Comparison of ENCODE assay signal across 17 cellular contexts in the genomic region with DNA sequence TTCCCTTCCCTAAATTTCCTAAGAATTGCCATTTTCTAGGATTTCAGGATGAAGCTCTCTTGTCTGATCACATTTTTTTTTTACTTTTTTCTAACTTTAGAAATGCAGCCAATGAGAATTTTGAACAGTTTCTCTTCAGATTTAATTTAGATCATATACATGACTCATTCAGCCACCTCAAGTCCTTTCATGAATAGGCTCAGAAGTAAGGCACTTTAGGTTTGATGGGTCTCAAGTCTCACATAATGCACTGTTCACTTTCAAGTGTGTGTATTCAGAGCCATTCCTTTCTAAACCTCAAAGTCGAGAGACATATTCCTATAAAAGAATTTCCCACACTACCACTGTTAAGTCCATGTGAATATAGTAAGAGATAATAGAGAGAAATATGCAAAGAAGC.
"Had no signal": no experiment of that assay in that cellular context is flagged by ENCODE, and none has a peak within 500 bp of the region (broad histone marks: within the 10 kb centered on the region; RNA-seq: fewer than 3 reads in every experiment).

No MANE protein-coding gene starts in this region.

- H3K36me3 ChIP-seq: lower lobe of right lung, thoracic aorta, upper lobe of left lung had no signal

- H3K9me3 ChIP-seq: lower lobe of right lung, thoracic aorta, upper lobe of left lung had no signal

- H3K4me3 ChIP-seq: dorsolateral prefrontal cortex, hepatocyte, lower lobe of right lung, thoracic aorta, upper lobe of left lung had no signal

- H3K27me3 ChIP-seq: dorsolateral prefrontal cortex, hepatocyte, upper lobe of left lung had no signal

- H3K4me1 ChIP-seq: lower lobe of right lung, upper lobe of left lung had no signal

- H3K27ac ChIP-seq: dorsolateral prefrontal cortex, epithelial cell of prostate, hepatocyte, lower lobe of right lung, thoracic aorta, upper lobe of left lung had no signal

- ATAC-seq: activated CD8-positive, alpha-beta T cell treated with anti-CD3 and anti-CD28 coated beads for 36 hours; activated T-helper 17 cell treated with anti-CD3 and anti-CD28 coated beads, Interleukin-2, amount 50 U/mL, for 72 hours; left cardiac atrium; lower lobe of right lung; stimulated activated naive B cell treated with anti-CD40 and anti-IgM and Interleukin-4, amounts not matched to agents 10 μg/mL and 1 μg/mL and 100 μg/mL, for 72 hours had no signal

- DNase-seq: activated CD4-positive, alpha-beta T cell treated with anti-CD3 and anti-CD28 coated beads, Interleukin-2, amount 10 ng/mL, durations not matched to agents 24 days and 14 days; activated CD8-positive, alpha-beta T cell treated with anti-CD3 and anti-CD28 coated beads for 36 hours; activated naive CD4-positive, alpha-beta T cell; activated naive CD8-positive, alpha-beta T cell treated with anti-CD3 and anti-CD28 coated beads for 36 hours; activated T-cell treated with anti-CD3 and anti-CD28 coated beads, Interleukin-2, amount 50 U/mL, for 1 hour; amniotic stem cell; caudate nucleus; dorsolateral prefrontal cortex; foreskin fibroblast; left cardiac atrium; lower lobe of right lung; stimulated activated naive B cell treated with anti-CD40 and anti-IgM and Interleukin-4, amounts not matched to agents 10 μg/mL and 1 μg/mL and 100 μg/mL, for 72 hours; upper lobe of left lung had no signal
